Comparison of ENCODE assay signal across 31 cellular contexts in genomic region chr3:79606414-79606813, GRCh38.
DNase-seq lines count a peak whose midpoint lies in the region; ATAC-seq and TF ChIP-seq lines count a peak whose summit lies in the region.
"Had no signal": no experiment of that assay in that cellular context is flagged by ENCODE, and none has a peak within 500 bp of the region (broad histone marks: within the 10 kb centered on the region; RNA-seq: fewer than 3 reads in every experiment).

No MANE protein-coding gene starts in this region.

- no peak overlapping the region for H3K9ac ChIP-seq in trophoblast cell (ENCODE audit: low read length)
- H3K9ac ChIP-seq: BLaER1; BLaER1 treated with 17β-estradiol and CSF1 and Interleukin-3, amounts not matched to agents 10 nM and 100 nM had no signal

- H4K12ac ChIP-seq in trophoblast cell (ENCODE audit: low read depth, low read length) = no peak overlapping the region

- H4K91ac ChIP-seq in trophoblast cell (ENCODE audit: low read depth, low read length) = no peak overlapping the region

- no peaks in the 10 kb centered on the region for H3K79me1 ChIP-seq in trophoblast cell (ENCODE audit: low read length)

- no peaks in the 10 kb centered on the region for H3K27me3 ChIP-seq in psoas muscle (ENCODE audit: insufficient read depth in 3 of 3, low read length in 2 of 3)
- H3K27me3 ChIP-seq in thyroid gland = no peaks in the 10 kb centered on the region
- no peaks in the 10 kb centered on the region for H3K27me3 ChIP-seq in adrenal gland
- H3K27me3 ChIP-seq in trophoblast cell (ENCODE audit: insufficient read depth, low read length) = no peaks in the 10 kb centered on the region
- H3K27me3 ChIP-seq: BE2C; BLaER1; BLaER1 treated with 17β-estradiol and CSF1 and Interleukin-3, amounts not matched to agents 10 nM and 100 nM had no signal

- intact Hi-C loops in psoas muscle (cut with DNase I) = no loop called here
- intact Hi-C loops in thyroid gland (cut with DNase I) = no loop called here
- intact Hi-C loops in adrenal gland (cut with DNase I) = no loop called here

- H2BK12ac ChIP-seq in trophoblast cell (ENCODE audit: low read length) = no peak overlapping the region

- H3K23ac ChIP-seq in trophoblast cell (ENCODE audit: low read length) = no peak overlapping the region

- TF ChIP-seq POLR2A in thyroid gland (IDR thresholded peaks at IDR 0.05) (no peak), adrenal gland (IDR thresholded peaks at IDR 0.05) (no peak)

- no peak overlapping the region for H3K18ac ChIP-seq in trophoblast cell (ENCODE audit: low read length)

- H3K14ac ChIP-seq in trophoblast cell (ENCODE audit: low read length) = no peak overlapping the region

- H3K4me3 ChIP-seq in psoas muscle = no peak overlapping the region
- H3K4me3 ChIP-seq in thyroid gland (replicated peaks in 1 of 3) = no peak overlapping the region
- H3K4me3 ChIP-seq in adrenal gland = no peak overlapping the region
- no peak overlapping the region for H3K4me3 ChIP-seq in trophoblast cell (ENCODE audit: low read depth, low read length)
- H3K4me3 ChIP-seq: A549; BLaER1; BLaER1 treated with 17β-estradiol and CSF1 and Interleukin-3, amounts not matched to agents 10 nM and 100 nM had no signal

- no peaks in the 10 kb centered on the region for H3K79me2 ChIP-seq in trophoblast cell (ENCODE audit: control insufficient read depth, insufficient read depth, low read length, poor library complexity)

- no peak overlapping the region for H3K27ac ChIP-seq in psoas muscle
- H3K27ac ChIP-seq in thyroid gland = peak overlapping the region in 2 of 3 donors; percentile 21 to 93
- no peak overlapping the region for H3K27ac ChIP-seq in adrenal gland
- H3K27ac ChIP-seq in trophoblast cell (ENCODE audit: low read depth, low read length) = no peak overlapping the region
- H3K27ac ChIP-seq: 22Rv1; A549; BLaER1; BLaER1 treated with 17β-estradiol and CSF1 and Interleukin-3, amounts not matched to agents 10 nM and 100 nM; C4-2B had no signal

- no peak overlapping the region for H3K4ac ChIP-seq in trophoblast cell (ENCODE audit: low read depth, low read length)

- peak; percentile 5 for DNase-seq in myocyte (ENCODE audit: low read depth)
- no peak for DNase-seq in psoas muscle
- no peak for DNase-seq in thyroid gland
- DNase-seq in adrenal gland = no peak
- no peak for DNase-seq in cerebellum (ENCODE audit: low spot score)
- DNase-seq in trophoblast cell = no peak
- DNase-seq: 8988T; ACHN; AML-193; BE2C; C1 segment of cervical spinal cord; Caco-2; Calu3; CD4-positive, alpha-beta memory T cell; CD4-positive, alpha-beta T cell; CD4-positive, CD25-positive, alpha-beta regulatory T cell; CD8-positive, alpha-beta memory T cell; CD8-positive, alpha-beta T cell; COR-L47; DMS 273 treated with DMSO at 0.1 percent for 48 hours; DMS153; DMS53; DMS79; DMS79 treated with DMSO at 0.1 percent for 48 hours; DND-41; EL had no signal

- H2AFZ ChIP-seq in trophoblast cell (ENCODE audit: insufficient read depth, low read length, poor library complexity) = no peak overlapping the region

- H3K9me3 ChIP-seq in psoas muscle (no peaks in the 10 kb centered on the region), thyroid gland (no peaks in the 10 kb centered on the region), adrenal gland (replicated peaks in 1 of 3) (no peaks in the 10 kb centered on the region), trophoblast cell (ENCODE audit: insufficient read depth, low read depth, low read length) (no peaks in the 10 kb centered on the region)
- H3K9me3 ChIP-seq: A549; BE2C; BLaER1; BLaER1 treated with 17β-estradiol and CSF1 and Interleukin-3, amounts not matched to agents 10 nM and 100 nM; Caco-2 had no signal

- no peak overlapping the region for H2BK120ac ChIP-seq in trophoblast cell (ENCODE audit: insufficient read depth, low read length, poor library complexity)

- 83 to 95% (median 84%) methylated on average over 1 of the region's 1 CpG for WGBS in psoas muscle, 3 donors
- 90 to 91% methylated on average over 1 of the region's 1 CpG for WGBS in thyroid gland, 2 donors
- WGBS in adrenal gland, 4 donors = 71 to 80% (median 72%) methylated on average over 1 of the region's 1 CpG
- WGBS in trophoblast cell (ENCODE audit: extremely low coverage, insufficient coverage, insufficient read length) = no CpG with 5 or more reads among the region's 1 CpG

- H3K4me2 ChIP-seq in trophoblast cell (ENCODE audit: low read length) = no peak overlapping the region
- H3K4me2 ChIP-seq: A549; BLaER1; BLaER1 treated with 17β-estradiol and CSF1 and Interleukin-3, amounts not matched to agents 10 nM and 100 nM had no signal

- H3K36me3 ChIP-seq in psoas muscle (ENCODE audit: insufficient read depth in 1 of 2, low read depth in 1 of 2) (no peaks in the 10 kb centered on the region), thyroid gland (no peaks in the 10 kb centered on the region), adrenal gland (replicated peaks in 1 of 2) (no peaks in the 10 kb centered on the region), trophoblast cell (ENCODE audit: control insufficient read depth in 1 of 2, insufficient read depth in 2 of 2, low read length in 2 of 2) (no peaks in the 10 kb centered on the region)
- H3K36me3 ChIP-seq: BE2C; BLaER1; BLaER1 treated with 17β-estradiol and CSF1 and Interleukin-3, amounts not matched to agents 10 nM and 100 nM had no signal

- H2AK5ac ChIP-seq in trophoblast cell (ENCODE audit: low read length) = no peak overlapping the region

- no peak overlapping the region for H4K8ac ChIP-seq in trophoblast cell (ENCODE audit: low read depth, low read length)

- H3K4me1 ChIP-seq in psoas muscle = no peaks in the 10 kb centered on the region
- peaks cover 29 to 31% of the 10 kb centered on the region in 2 donors for H3K4me1 ChIP-seq in thyroid gland
- H3K4me1 ChIP-seq in adrenal gland (replicated peaks in 1 of 2) = no peaks in the 10 kb centered on the region
- H3K4me1 ChIP-seq in trophoblast cell (ENCODE audit: control insufficient read depth in 1 of 2, insufficient read depth in 2 of 2, low read length in 2 of 2) = no peaks in the 10 kb centered on the region
- H3K4me1 ChIP-seq: A549; BLaER1; BLaER1 treated with 17β-estradiol and CSF1 and Interleukin-3, amounts not matched to agents 10 nM and 100 nM had no signal

- ATAC-seq in psoas muscle = peak in 3 of 4 donors; percentile 58 to 70 (median 69)
- ATAC-seq: A549; CD8-positive, alpha-beta T cell had no signal

- TF ChIP-seq CTCF in psoas muscle (IDR thresholded peaks at IDR 0.05) (no peak), thyroid gland (IDR thresholded peaks at IDR 0.05) (no peak), adrenal gland (IDR thresholded peaks at IDR 0.05) (no peak)

- H2BK5ac ChIP-seq in trophoblast cell (ENCODE audit: low read depth, low read length, poor library complexity) = no peak overlapping the region

Comparison
In these comparisons a context has a peak if more than half of its experiments do, and no peak if none do; other contexts are left out.
1. H3K27ac ChIP-seq: peak in thyroid gland (2 of 3); none in psoas muscle (single experiment), adrenal gland (0 of 5) and trophoblast cell (single experiment).